Comparison of ENCODE assay signal across 8 cellular contexts in the genomic region with DNA sequence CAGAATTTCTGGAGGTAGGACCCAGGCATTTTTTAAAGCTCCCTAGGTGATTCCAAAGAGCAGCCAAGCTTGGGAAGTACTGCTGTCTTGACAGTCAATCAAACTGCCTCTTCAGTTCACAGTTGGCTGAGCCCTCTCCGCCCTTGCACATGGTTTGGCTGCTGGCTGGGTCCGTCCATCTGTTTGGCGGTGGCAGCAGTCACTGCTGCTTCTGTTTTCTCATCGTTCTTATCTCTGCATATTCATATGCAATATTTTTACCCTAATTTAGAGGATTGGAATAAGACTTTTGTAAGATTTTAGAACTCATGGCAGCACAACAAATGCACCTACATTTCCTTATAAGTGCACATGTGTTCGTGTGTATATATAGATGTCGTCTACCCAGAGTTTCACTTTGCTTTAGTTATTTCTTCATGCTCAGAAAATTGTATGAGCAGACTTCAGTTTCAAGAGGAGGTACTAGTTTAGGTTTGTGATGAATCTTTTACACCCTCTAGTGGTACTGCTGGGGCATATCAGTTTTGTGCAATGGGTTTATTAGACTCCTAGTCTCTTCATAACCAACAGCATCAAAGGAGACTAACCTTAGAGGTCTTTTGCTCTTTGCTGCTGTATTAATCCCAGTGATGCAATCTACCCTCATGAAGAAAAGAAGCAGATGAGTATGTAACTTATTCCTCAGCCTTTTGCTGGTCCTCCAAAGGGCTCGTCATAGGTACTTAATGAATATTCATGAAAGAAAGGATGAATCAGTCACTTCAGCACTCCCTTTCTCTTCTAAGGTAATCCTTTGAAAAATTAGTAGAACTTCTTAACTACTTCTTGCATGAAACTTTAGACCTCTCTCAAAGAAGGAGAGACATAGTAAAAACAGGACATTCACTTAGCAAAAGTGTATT. TPM values are rescaled to one million over a fixed set of nuclear protein-coding genes. Genes with fewer than 3 reads are reported as not detected.
A peak's percentile ranks its signal among the peaks of the same experiment; 100 is the strongest.
DNase-seq lines count a peak whose midpoint lies in the region; ATAC-seq, FAIRE-seq and TF ChIP-seq lines count a peak whose summit lies in the region.

No MANE protein-coding gene starts in this region.

- H3K4ac ChIP-seq in trophoblast cell (ENCODE audit: low read depth, low read length) = no peak overlapping the region

- peaks cover 3% of the 10 kb centered on the region for H3K4me1 Mint-ChIP-seq in activated CD4-positive, alpha-beta memory T cell treated with anti-CD3 and anti-CD28 coated beads, Interleukin-2, amount 10 ng/mL, durations not matched to agents 7 days and 5 days

- no CpG with 5 or more reads among the region's 7 CpGs for WGBS in trophoblast cell (ENCODE audit: extremely low coverage, insufficient coverage, insufficient read length)

- H3K23ac ChIP-seq in trophoblast cell (ENCODE audit: low read length) = no peak overlapping the region

- peak; percentile 51 for DNase-seq in DMS153 (lab: John Stamatoyannopoulos, UW)
- DNase-seq in GM19239 (ENCODE audit: insufficient read length, low spot score) = peak; percentile 35
- peak; percentile 75 for DNase-seq in NCI-H2171 treated with DMSO at 0.1 percent for 48 hours (lab: John Stamatoyannopoulos, UW)
- DNase-seq in frontal cortex (ENCODE audit: low spot score in 2 of 2) = peak in 1 of 2 donors; percentile 23
- DNase-seq in trophoblast cell = peak; percentile 2 to 73
- no peak for DNase-seq in activated CD4-positive, alpha-beta memory T cell treated with anti-CD3 and anti-CD28 coated beads, Interleukin-2, amount 10 ng/mL, durations not matched to agents 7 days and 5 days

- no peaks in the 10 kb centered on the region for H3K9me3 ChIP-seq in trophoblast cell (ENCODE audit: insufficient read depth, low read depth, low read length)

- no peak overlapping the region for H3K4me2 ChIP-seq in trophoblast cell (ENCODE audit: low read length)

- H3K27me3 Mint-ChIP-seq in activated CD4-positive, alpha-beta memory T cell treated with anti-CD3 and anti-CD28 coated beads, Interleukin-2, amount 10 ng/mL, durations not matched to agents 7 days and 5 days = no peaks in the 10 kb centered on the region

- H4K8ac ChIP-seq in trophoblast cell (ENCODE audit: low read depth, low read length) = no peak overlapping the region

- H2AFZ ChIP-seq in trophoblast cell (ENCODE audit: insufficient read depth, low read length, poor library complexity) = no peak overlapping the region

- CTCF ChIA-PET in activated CD4-positive, alpha-beta memory T cell treated with anti-CD3 and anti-CD28 coated beads, Interleukin-2, amount 10 ng/mL, durations not matched to agents 7 days and 5 days (lab: Charles Lee) = interaction anchor here (1.3 kb wide), 1 partner anchor 145 kb away, joined by 5 read pairs; no protein-coding TSS in a partner anchor

- H3K18ac ChIP-seq in trophoblast cell (ENCODE audit: low read length) = no peak overlapping the region

- peak; percentile 96 for FAIRE-seq in GM19239 (lab: Jason Lieb, UNC)
- peak; percentile 51 for FAIRE-seq in frontal cortex (lab: Jason Lieb, UNC)

- no peaks in the 10 kb centered on the region for H3K79me1 ChIP-seq in trophoblast cell (ENCODE audit: low read length)

- no peak overlapping the region for H2BK12ac ChIP-seq in trophoblast cell (ENCODE audit: low read length)

- H3K9me3 Mint-ChIP-seq in activated CD4-positive, alpha-beta memory T cell treated with anti-CD3 and anti-CD28 coated beads, Interleukin-2, amount 10 ng/mL, durations not matched to agents 7 days and 5 days = no peaks in the 10 kb centered on the region

- H3K4me3 Mint-ChIP-seq in activated CD4-positive, alpha-beta memory T cell treated with anti-CD3 and anti-CD28 coated beads, Interleukin-2, amount 10 ng/mL, durations not matched to agents 7 days and 5 days = no peak overlapping the region

- TF ChIP-seq CTCF in VCaP (conservative IDR thresholded peaks at IDR 0.05) = peak; percentile 90

- no peaks in the 10 kb centered on the region for H3K79me2 ChIP-seq in trophoblast cell (ENCODE audit: control insufficient read depth, insufficient read depth, low read length, poor library complexity)

- H3K36me3 ChIP-seq in trophoblast cell (ENCODE audit: control insufficient read depth in 1 of 2, insufficient read depth in 2 of 2, low read length in 2 of 2) = no peaks in the 10 kb centered on the region

- POLR2A ChIA-PET in activated CD4-positive, alpha-beta memory T cell treated with anti-CD3 and anti-CD28 coated beads, Interleukin-2, amount 10 ng/mL, durations not matched to agents 7 days and 5 days (lab: Charles Lee) = no interaction called here

- H3K4me3 ChIP-seq in trophoblast cell (ENCODE audit: low read depth, low read length) = no peak overlapping the region

- H2BK5ac ChIP-seq in trophoblast cell (ENCODE audit: low read depth, low read length, poor library complexity) = no peak overlapping the region

- no peaks in the 10 kb centered on the region for H3K36me3 Mint-ChIP-seq in activated CD4-positive, alpha-beta memory T cell treated with anti-CD3 and anti-CD28 coated beads, Interleukin-2, amount 10 ng/mL, durations not matched to agents 7 days and 5 days (ENCODE audit: low read depth)

- H3K27ac ChIP-seq in VCaP (no peak overlapping the region), trophoblast cell (ENCODE audit: low read depth, low read length) (no peak overlapping the region)

- H2BK120ac ChIP-seq in trophoblast cell (ENCODE audit: insufficient read depth, low read length, poor library complexity) = no peak overlapping the region

- H4K12ac ChIP-seq in trophoblast cell (ENCODE audit: low read depth, low read length) = no peak overlapping the region

- H3K4me1 ChIP-seq in trophoblast cell (ENCODE audit: control insufficient read depth in 1 of 2, insufficient read depth in 2 of 2, low read length in 2 of 2) = no peaks in the 10 kb centered on the region

- H3K14ac ChIP-seq in trophoblast cell (ENCODE audit: low read length) = no peak overlapping the region

- peak; percentile 73 for ATAC-seq in HG03139 (IDR thresholded peaks at IDR 0.05; ENCODE audit: unreplicated experiment)

- no peak overlapping the region for H2AK5ac ChIP-seq in trophoblast cell (ENCODE audit: low read length)

- H4K91ac ChIP-seq in trophoblast cell (ENCODE audit: low read depth, low read length) = no peak overlapping the region

- no peaks in the 10 kb centered on the region for H3K27me3 ChIP-seq in trophoblast cell (ENCODE audit: insufficient read depth, low read length)

- H3K9ac ChIP-seq in trophoblast cell (ENCODE audit: low read length) = no peak overlapping the region

- H3K27ac Mint-ChIP-seq in activated CD4-positive, alpha-beta memory T cell treated with anti-CD3 and anti-CD28 coated beads, Interleukin-2, amount 10 ng/mL, durations not matched to agents 7 days and 5 days = no peak overlapping the region

RNA-seq across cellular contexts. Expression of gene KHDC1L, which starts 44.3 kb away (rescaled TPM):
- 1.2 TPM for total RNA-seq in frontal cortex
- 0.17 TPM in 1 of 2 replicates, not detected in the other for polyA plus RNA-seq in trophoblast cell (2013)
- under 1 TPM in 1 of 2 experiments, not detected in 1; 0.58 TPM for total RNA-seq in activated CD4-positive, alpha-beta memory T cell treated with anti-CD3 and anti-CD28 coated beads, Interleukin-2, amount 10 ng/mL, durations not matched to agents 7 days and 5 days
